16 cellular contexts compared by ENCODE assay signal in genomic region chr17:17759164-17759563, GRCh38.
A peak's percentile ranks its signal among the peaks of the same experiment; 100 is the strongest.
DNase-seq lines count a peak whose midpoint lies in the region; ATAC-seq and TF ChIP-seq lines count a peak whose summit lies in the region.
"Had no signal": no experiment of that assay in that cellular context is flagged by ENCODE, and none has a peak within 500 bp of the region (broad histone marks: within the 10 kb centered on the region; RNA-seq: fewer than 3 reads in every experiment).

No MANE protein-coding gene starts in this region.

- POLR2A ChIA-PET in CD4-positive, alpha-beta T cell (lab: Charles Lee) = no interaction called here

- DNase-seq in CD4-positive, alpha-beta T cell = no peak
- DNase-seq in dorsolateral prefrontal cortex = no peak
- DNase-seq in osteoblast (ENCODE audit: insufficient read length, low spot score, missing footprints) = peak; percentile 82
- no peak for DNase-seq in NCI-H1417 treated with DMSO at 0.1 percent for 48 hours (lab: John Stamatoyannopoulos, UW)
- no peak for DNase-seq in NCI-H1694 treated with DMSO at 0.1 percent for 48 hours (lab: John Stamatoyannopoulos, UW)
- no peak for DNase-seq in glomerular visceral epithelial cell (ENCODE audit: extremely low spot score)
- DNase-seq: ACHN; BE2C; HCEC 1CT; NCI-H2107; NCI-H226; NCI-H526; NK-92 treated with Interleukin-12 subunit alpha and Interleukin-12 subunit beta, amount 100 ng/mL, for 24 hours; PC-3 had no signal

- no peak overlapping the region for H3K4me2 ChIP-seq in osteoblast (ENCODE audit: insufficient read depth, low read length)

- TF ChIP-seq CTCF in CD4-positive, alpha-beta T cell (IDR thresholded peaks at IDR 0.05) = no peak
- TF ChIP-seq CTCF in dorsolateral prefrontal cortex (IDR thresholded peaks at IDR 0.05 in 54 of 56, conservative IDR thresholded peaks at IDR 0.05 in 2 of 56; ENCODE audit: low read depth in 1 of 56, partially characterized antibody in 56 of 56) (no peak), osteoblast (IDR thresholded peaks at IDR 0.05; ENCODE audit: extremely low read depth, low read depth, low read length) (no peak)

- peaks cover 72% of the 10 kb centered on the region for H4K20me1 ChIP-seq in osteoblast (ENCODE audit: insufficient read depth, low read length)

- no peak for ATAC-seq in CD4-positive, alpha-beta T cell (ENCODE audit: poor library complexity)
- ATAC-seq: PC-3 had no signal

- no peaks in the 10 kb centered on the region for H3K9me3 ChIP-seq in CD4-positive, alpha-beta T cell (ENCODE audit: control insufficient read depth, low read length)
- H3K9me3 ChIP-seq in KOPT-K1 (ENCODE audit: insufficient read depth, low read length, poor library complexity, severe bottlenecking) (no peaks in the 10 kb centered on the region), osteoblast (ENCODE audit: low read depth, low read length) (no peaks in the 10 kb centered on the region)
- H3K9me3 ChIP-seq: BE2C had no signal

- peaks cover 58% of the 10 kb centered on the region for H3K4me1 Mint-ChIP-seq in CD4-positive, alpha-beta T cell (ENCODE audit: low read depth)

- no peaks in the 10 kb centered on the region for H3K9me3 Mint-ChIP-seq in CD4-positive, alpha-beta T cell

- intact Hi-C loops in CD4-positive, alpha-beta T cell (cut with DNase I, micrococcal nuclease) = loop anchor here in 1 of 2 experiments (5.0 to 10.0 kb wide), 2 partner anchors 33 to 276 kb away; partner anchors contain the start of genes ATPAF2 and GID4
- intact Hi-C loops in dorsolateral prefrontal cortex (cut with DNase I) = no loop called here

- H3K27me3 ChIP-seq in CD4-positive, alpha-beta T cell (ENCODE audit: control insufficient read depth, insufficient read depth, low read length) = no peaks in the 10 kb centered on the region
- no peaks in the 10 kb centered on the region for H3K27me3 ChIP-seq in dorsolateral prefrontal cortex
- no peaks in the 10 kb centered on the region for H3K27me3 ChIP-seq in osteoblast (ENCODE audit: insufficient read depth, low read length)
- H3K27me3 ChIP-seq: BE2C had no signal

- CTCF ChIA-PET in CD4-positive, alpha-beta T cell (lab: Charles Lee) = no interaction called here

- no peak overlapping the region for H3K4me3 Mint-ChIP-seq in CD4-positive, alpha-beta T cell

- no peak overlapping the region for H3K4me3 ChIP-seq in dorsolateral prefrontal cortex
- no peak overlapping the region for H3K4me3 ChIP-seq in osteoblast (ENCODE audit: insufficient read depth, low read length)
- H3K4me3 ChIP-seq: SK-N-MC had no signal

- H3K36me3 Mint-ChIP-seq in CD4-positive, alpha-beta T cell (ENCODE audit: low read depth) = no peaks in the 10 kb centered on the region

- H3K27me3 Mint-ChIP-seq in CD4-positive, alpha-beta T cell = no peaks in the 10 kb centered on the region

- no peak overlapping the region for H2AFZ ChIP-seq in osteoblast (ENCODE audit: low read length)

- H3K36me3 ChIP-seq in KOPT-K1 (ENCODE audit: insufficient read depth, low read length) (peaks cover 9% of the 10 kb centered on the region; the same call in 1 of the 2 replicates), osteoblast (ENCODE audit: insufficient read depth, low read length) (no peaks in the 10 kb centered on the region)
- H3K36me3 ChIP-seq: BE2C had no signal

- H3K27ac ChIP-seq in CD4-positive, alpha-beta T cell (ENCODE audit: low read depth, low read length) = no peak overlapping the region
- H3K27ac ChIP-seq in KOPT-K1 (ENCODE audit: low read depth, low read length, poor library complexity, severe bottlenecking) (peak overlapping the region; percentile 96), dorsolateral prefrontal cortex (peak overlapping the region in 40 of 59 donors; percentile 4 to 94 (median 56)), osteoblast (ENCODE audit: low read depth, low read length) (no peak overlapping the region)
- H3K27ac ChIP-seq: SK-N-MC had no signal

- peaks cover 87% of the 10 kb centered on the region for H3K79me2 ChIP-seq in osteoblast (ENCODE audit: insufficient read depth, low read length)

- H3K4me1 ChIP-seq in osteoblast (ENCODE audit: insufficient read depth, low read length) = peaks cover 2% of the 10 kb centered on the region

- peak overlapping the region; percentile 91 for H3K27ac Mint-ChIP-seq in CD4-positive, alpha-beta T cell

Comparison
In these comparisons a context has a peak if more than half of its experiments do, and no peak if none do; other contexts are left out.
1. H3K27ac ChIP-seq: peak in KOPT-K1 (single experiment) and dorsolateral prefrontal cortex (40 of 59); none in CD4-positive, alpha-beta T cell (single experiment) and osteoblast (single experiment).